ENCODE assay signal across 8 cellular contexts in the genomic region with DNA sequence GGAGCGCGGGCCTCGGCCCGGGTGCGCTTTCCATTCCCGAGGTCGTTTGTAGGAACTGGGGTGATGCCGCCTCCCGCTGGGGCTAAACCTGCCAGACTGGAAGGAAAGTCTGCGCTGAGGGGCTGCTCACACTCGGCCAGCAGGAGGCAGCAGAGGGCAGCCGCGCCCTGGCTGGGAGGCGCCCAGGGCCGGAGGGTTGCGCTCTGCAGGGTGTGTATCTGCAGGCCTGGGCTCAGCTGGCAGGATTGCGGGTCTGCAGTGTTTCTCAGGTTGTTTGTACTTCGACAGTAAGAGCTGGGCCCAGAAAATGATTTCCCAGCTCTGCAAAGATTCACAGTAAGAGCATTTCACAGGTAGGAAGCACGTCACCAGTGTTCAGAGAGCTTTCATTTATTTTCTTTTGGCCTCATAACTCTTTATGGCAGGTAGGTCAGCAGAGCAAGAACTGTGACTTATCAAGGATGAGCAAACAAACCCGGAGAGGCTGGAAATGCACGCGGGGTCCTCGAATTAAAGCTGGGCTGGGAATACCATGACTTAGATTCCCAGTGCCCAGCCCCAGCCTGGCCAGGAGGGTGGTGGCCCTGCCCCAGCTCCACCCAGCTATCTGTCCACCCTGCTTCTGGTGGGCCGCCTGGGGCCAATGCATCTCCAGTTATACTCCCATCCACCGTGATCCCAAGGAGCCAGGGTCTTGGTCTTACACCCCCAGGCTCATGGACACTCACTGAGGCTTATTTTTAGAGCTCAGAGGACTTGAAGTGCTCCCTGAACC. TPM values are rescaled to one million over a fixed set of nuclear protein-coding genes. Genes with fewer than 3 reads are reported as not detected.
DNase-seq lines count a peak whose midpoint lies in the region; ATAC-seq and TF ChIP-seq lines count a peak whose summit lies in the region.

No MANE protein-coding gene starts in this region.

- peaks cover 0 to 9% (median 4%) of the 10 kb centered on the region in 5 donors for H3K27me3 Mint-ChIP-seq in naive thymus-derived CD8-positive, alpha-beta T cell
- H3K27me3 Mint-ChIP-seq in stimulated activated naive B cell treated with anti-CD40 and anti-IgM and Interleukin-4, amounts not matched to agents 10 μg/mL and 1 μg/mL and 100 μg/mL, for 72 hours, result peaks cover 5 to 9% of the 10 kb centered on the region in 2 donors

- POLR2A ChIA-PET in naive thymus-derived CD8-positive, alpha-beta T cell (lab: Charles Lee), result interaction anchor here (1.0 to 2.1 kb wide), 3 partner anchors 11 to 137 kb away, joined by 3 to 7 read pairs (median 6); partner anchors contain the start of gene PPP2R2D

- H3K4me3 ChIP-seq in epithelial cell of esophagus (ENCODE audit: low read length), result no peak overlapping the region

- peak; percentile 87 for ATAC-seq in GM18499 (IDR thresholded peaks at IDR 0.05; ENCODE audit: insufficient read depth, unreplicated experiment)
- peak; percentile 93 for ATAC-seq in HG02763 (IDR thresholded peaks at IDR 0.05; ENCODE audit: unreplicated experiment)
- peak; percentile 100 for ATAC-seq in naive thymus-derived CD8-positive, alpha-beta T cell
- ATAC-seq in stimulated activated naive B cell treated with anti-CD40 and anti-IgM and Interleukin-4, amounts not matched to agents 10 μg/mL and 1 μg/mL and 100 μg/mL, for 72 hours (replicated peaks), result peak; percentile 99 to 100

- H3K27ac Mint-ChIP-seq in naive thymus-derived CD8-positive, alpha-beta T cell, result peak overlapping the region in 1 of 10 donors; percentile 10
- no peak overlapping the region for H3K27ac Mint-ChIP-seq in stimulated activated naive B cell treated with anti-CD40 and anti-IgM and Interleukin-4, amounts not matched to agents 10 μg/mL and 1 μg/mL and 100 μg/mL, for 72 hours

- TF ChIP-seq CTCF in epithelial cell of esophagus (IDR thresholded peaks at IDR 0.05; ENCODE audit: insufficient read depth, low read depth, low read length, missing control alignments), result peak; percentile 93

- H3K9me3 Mint-ChIP-seq in naive thymus-derived CD8-positive, alpha-beta T cell, result peaks cover 0 to 4% (median 0%) of the 10 kb centered on the region in 9 donors
- peaks cover 0 to 4% of the 10 kb centered on the region in 2 donors for H3K9me3 Mint-ChIP-seq in stimulated activated naive B cell treated with anti-CD40 and anti-IgM and Interleukin-4, amounts not matched to agents 10 μg/mL and 1 μg/mL and 100 μg/mL, for 72 hours

- peaks cover 3 to 8% (median 6%) of the 10 kb centered on the region in 4 donors for H3K4me1 Mint-ChIP-seq in naive thymus-derived CD8-positive, alpha-beta T cell
- H3K4me1 Mint-ChIP-seq in stimulated activated naive B cell treated with anti-CD40 and anti-IgM and Interleukin-4, amounts not matched to agents 10 μg/mL and 1 μg/mL and 100 μg/mL, for 72 hours, result peaks cover 2 to 6% of the 10 kb centered on the region in 2 donors

- peaks cover 0 to 4% (median 0%) of the 10 kb centered on the region in 3 donors for H3K36me3 Mint-ChIP-seq in naive thymus-derived CD8-positive, alpha-beta T cell
- no peaks in the 10 kb centered on the region for H3K36me3 Mint-ChIP-seq in stimulated activated naive B cell treated with anti-CD40 and anti-IgM and Interleukin-4, amounts not matched to agents 10 μg/mL and 1 μg/mL and 100 μg/mL, for 72 hours

- DNase-seq in NCI-H82 (lab: John Stamatoyannopoulos, UW) (peak; percentile 71), epithelial cell of esophagus (ENCODE audit: low read depth) (peak; percentile 81), NCI-H2196 (lab: John Stamatoyannopoulos, UW; ENCODE audit: unreplicated experiment) (no peak)
- DNase-seq in activated CD8-positive, alpha-beta memory T cell treated with anti-CD3 and anti-CD28 coated beads, Interleukin-2, amount 50 U/mL, for 24 hours (ENCODE audit: extremely low read depth), result peak; percentile 40
- DNase-seq in naive thymus-derived CD8-positive, alpha-beta T cell, result peak; percentile 69 to 90 (median 84)
- DNase-seq in stimulated activated naive B cell treated with anti-CD40 and anti-IgM and Interleukin-4, amounts not matched to agents 10 μg/mL and 1 μg/mL and 100 μg/mL, for 72 hours, result peak; percentile 63

- H3K4me3 Mint-ChIP-seq in naive thymus-derived CD8-positive, alpha-beta T cell, result no peak overlapping the region
- H3K4me3 Mint-ChIP-seq in stimulated activated naive B cell treated with anti-CD40 and anti-IgM and Interleukin-4, amounts not matched to agents 10 μg/mL and 1 μg/mL and 100 μg/mL, for 72 hours, result no peak overlapping the region

RNA-seq across cellular contexts. Expression of gene PPP2R2D, which starts 15.2 kb away (rescaled TPM):
- 10 to 100 TPM; 48.1 to 49.6 TPM for total RNA-seq in naive thymus-derived CD8-positive, alpha-beta T cell
- 10 to 100 TPM; 22.7 to 38.3 (median 26.9) TPM for polyA plus RNA-seq in naive thymus-derived CD8-positive, alpha-beta T cell
